ENCODE assay signal across 9 cellular contexts in genomic region chr17:27529230-27529796, GRCh38.
DNase-seq lines count a peak whose midpoint lies in the region; ATAC-seq and TF ChIP-seq lines count a peak whose summit lies in the region.
"Had no signal": no experiment of that assay in that cellular context is flagged by ENCODE, and none has a peak within 500 bp of the region (broad histone marks: within the 10 kb centered on the region; RNA-seq: fewer than 3 reads in every experiment).

No MANE protein-coding gene starts in this region.

- no peaks in the 10 kb centered on the region for H3K27me3 Mint-ChIP-seq in activated T-cell treated with anti-CD3 and anti-CD28 coated beads, Interleukin-2, amount 50 U/mL, for 72 hours (ENCODE audit: low read depth)
- no peaks in the 10 kb centered on the region for H3K27me3 Mint-ChIP-seq in endodermal cell (ENCODE audit: insufficient read depth)

- H3K9me3 ChIP-seq in endodermal cell (ENCODE audit: control insufficient read depth, low read length) (no peaks in the 10 kb centered on the region), thyroid gland (no peaks in the 10 kb centered on the region)

- peak overlapping the region in 1 of 2 donors; percentile 51 for H3K4me3 Mint-ChIP-seq in activated T-cell treated with anti-CD3 and anti-CD28 coated beads, Interleukin-2, amount 50 U/mL, for 72 hours
- no peak overlapping the region for H3K4me3 Mint-ChIP-seq in endodermal cell

- peaks cover 0 to 4% of the 10 kb centered on the region in 2 donors for H3K36me3 Mint-ChIP-seq in activated T-cell treated with anti-CD3 and anti-CD28 coated beads, Interleukin-2, amount 50 U/mL, for 72 hours (ENCODE audit: insufficient read depth in 2 of 2)
- no peaks in the 10 kb centered on the region for H3K36me3 Mint-ChIP-seq in endodermal cell (ENCODE audit: low read depth)

- intact Hi-C loops in thyroid gland (cut with DNase I): loop anchor here (10.0 kb wide), 1 partner anchor 55 kb away; no protein-coding TSS in a partner anchor

- no peak for DNase-seq in activated T-cell treated with anti-CD3 and anti-CD28 coated beads, Interleukin-2, amount 50 U/mL, for 72 hours
- no peak for DNase-seq in activated T-cell treated with anti-CD3 and anti-CD28 coated beads, Interleukin-2, amount 50 U/mL, for 48 hours
- DNase-seq in NOMO-1 treated with dmso at 0.1 percent for 144 hours (lab: John Stamatoyannopoulos, UW; ENCODE audit: unreplicated experiment) (peak; percentile 80), endodermal cell (no peak), thyroid gland (peak; percentile 64 to 67), coronary artery (ENCODE audit: low spot score) (no peak)
- DNase-seq: stimulated activated CD4-positive, alpha-beta T cell treated with anti-CD3 and anti-CD28 coated beads, Interleukin-4, amount 100 ng/mL, for 1 hour had no signal

- H3K27ac ChIP-seq in endodermal cell (ENCODE audit: low read depth, low read length): no peak overlapping the region
- H3K27ac ChIP-seq in thyroid gland: peak overlapping the region; percentile 14 to 65 (median 35)
- no peak overlapping the region for H3K27ac ChIP-seq in coronary artery

- TF ChIP-seq CTCF in endodermal cell (conservative IDR thresholded peaks at IDR 0.05): no peak
- TF ChIP-seq CTCF in thyroid gland (IDR thresholded peaks at IDR 0.05): peak in 2 of 6 experiments; percentile 20 to 21
- TF ChIP-seq CTCF in coronary artery (IDR thresholded peaks at IDR 0.05): no peak

- H3K27ac Mint-ChIP-seq in activated T-cell treated with anti-CD3 and anti-CD28 coated beads, Interleukin-2, amount 50 U/mL, for 72 hours: peak overlapping the region; percentile 89
- peak overlapping the region; percentile 66 for H3K27ac Mint-ChIP-seq in endodermal cell

- no peak for TF ChIP-seq POLR2A in thyroid gland (IDR thresholded peaks at IDR 0.05)

- no peaks in the 10 kb centered on the region for H3K27me3 ChIP-seq in endodermal cell (ENCODE audit: control insufficient read depth, insufficient read depth, low read length, poor library complexity, severe bottlenecking)
- no peaks in the 10 kb centered on the region for H3K27me3 ChIP-seq in thyroid gland

- H3K36me3 ChIP-seq in endodermal cell (ENCODE audit: control insufficient read depth, insufficient read depth, low read length) (no peaks in the 10 kb centered on the region), thyroid gland (no peaks in the 10 kb centered on the region)

- H3K4me1 ChIP-seq in endodermal cell (ENCODE audit: control insufficient read depth, insufficient read depth, low read length) (peaks cover 10% of the 10 kb centered on the region), thyroid gland (peaks cover 29 to 77% of the 10 kb centered on the region in 2 donors)

- H3K4me1 Mint-ChIP-seq in activated T-cell treated with anti-CD3 and anti-CD28 coated beads, Interleukin-2, amount 50 U/mL, for 72 hours (ENCODE audit: low read depth): peaks cover 83% of the 10 kb centered on the region
- H3K4me1 Mint-ChIP-seq in endodermal cell: peaks cover 49% of the 10 kb centered on the region

- H3K9me3 Mint-ChIP-seq in activated T-cell treated with anti-CD3 and anti-CD28 coated beads, Interleukin-2, amount 50 U/mL, for 72 hours: no peaks in the 10 kb centered on the region
- no peaks in the 10 kb centered on the region for H3K9me3 Mint-ChIP-seq in endodermal cell

- H3K9ac ChIP-seq in endodermal cell (ENCODE audit: extremely low read depth, low read length, poor library complexity, severe bottlenecking): no peak overlapping the region

- no peak overlapping the region for H3K4me3 ChIP-seq in endodermal cell (ENCODE audit: low read length)
- H3K4me3 ChIP-seq in thyroid gland (replicated peaks in 1 of 3): no peak overlapping the region
- no peak overlapping the region for H3K4me3 ChIP-seq in coronary artery

- peak in 1 of 2 donors; percentile 20 for ATAC-seq in activated T-cell treated with anti-CD3 and anti-CD28 coated beads, Interleukin-2, amount 50 U/mL, for 72 hours (replicated peaks in 1 of 2)
- no peak for ATAC-seq in HG03108 (IDR thresholded peaks at IDR 0.05; ENCODE audit: unreplicated experiment)
- no peak for ATAC-seq in GM21526 (IDR thresholded peaks at IDR 0.05; ENCODE audit: low FRiP score, unreplicated experiment)

- 80 to 87% methylated on average over 3 to 7 of the region's 7 CpGs for WGBS in endodermal cell (ENCODE audit: insufficient coverage in 1 of 2, insufficient read length in 1 of 2), 2 experiments
- 58 to 65% methylated on average over 7 of the region's 7 CpGs for WGBS in thyroid gland, 2 donors

Comparison
In these comparisons a context has a peak if more than half of its experiments do, and no peak if none do; other contexts are left out.
1. DNase-seq: peak in NOMO-1 treated with dmso at 0.1 percent for 144 hours (single experiment) and thyroid gland (2 of 2); none in activated T-cell treated with anti-CD3 and anti-CD28 coated beads, Interleukin-2, amount 50 U/mL, for 72 hours (0 of 2), activated T-cell treated with anti-CD3 and anti-CD28 coated beads, Interleukin-2, amount 50 U/mL, for 48 hours (0 of 2), endodermal cell (single experiment) and coronary artery (single experiment).
2. H3K27ac ChIP-seq: peak in thyroid gland (3 of 3); none in endodermal cell (single experiment) and coronary artery (0 of 2).